ENCODE assay signal across 10 cellular contexts in the genomic region with DNA sequence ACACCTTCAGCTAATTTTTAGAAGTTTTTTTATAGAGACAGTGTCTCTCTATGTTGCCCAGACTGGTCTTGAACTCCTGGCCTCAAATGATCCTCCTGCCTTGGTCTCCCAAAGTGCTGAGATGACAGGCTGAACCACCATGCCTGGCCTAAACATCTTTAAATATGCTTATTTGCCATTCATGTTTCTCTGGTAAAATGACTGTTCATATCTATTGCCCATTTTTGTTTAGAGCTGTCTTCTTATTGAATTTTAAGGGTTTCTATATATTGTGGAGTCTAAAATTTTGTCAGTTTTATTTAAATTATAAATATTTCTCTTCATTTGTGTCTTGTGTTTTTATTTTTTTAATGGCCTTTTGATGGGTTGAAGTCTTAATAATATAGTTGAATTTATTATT. TPM values are rescaled to one million over a fixed set of nuclear protein-coding genes. Genes with fewer than 3 reads are reported as not detected.
"Had no signal": no experiment of that assay in that cellular context is flagged by ENCODE, and none has a peak within 500 bp of the region (broad histone marks: within the 10 kb centered on the region; RNA-seq: fewer than 3 reads in every experiment).

No MANE protein-coding gene starts in this region.

- FAIRE-seq: HepG2, HTR-8/SVneo had no signal

- H3K27me3 Mint-ChIP-seq: IgD-negative memory B cell had no signal

- H3K27ac ChIP-seq: HL-60, KMS-11 had no signal

- ATAC-seq: HepG2 had no signal

- H3K4me2 ChIP-seq: KMS-11 had no signal

- DNase-seq: IMR-90, KBM-7, KG1 had no signal

- H3K4me3 Mint-ChIP-seq: IgD-negative memory B cell had no signal

- H3K9ac ChIP-seq: KMS-11 had no signal

RNA-seq across cellular contexts. Expression of gene PM20D1, which starts 3.0 kb away (rescaled TPM):
- total RNA-seq: HepG2, HT-29, HT1080, IMR-90 had no signal
- polyA plus RNA-seq: HepG2, IMR-90 had no signal
